9 cellular contexts compared by ENCODE assay signal in genomic region chr2:161250864-161251436, GRCh38. TPM values are rescaled to one million over a fixed set of nuclear protein-coding genes. Genes with fewer than 3 reads are reported as not detected.
DNase-seq lines count a peak whose midpoint lies in the region; ATAC-seq and TF ChIP-seq lines count a peak whose summit lies in the region.
"Had no signal": no experiment of that assay in that cellular context is flagged by ENCODE, and none has a peak within 500 bp of the region (broad histone marks: within the 10 kb centered on the region; RNA-seq: fewer than 3 reads in every experiment).

No MANE protein-coding gene starts in this region.

- H3K4me1 Mint-ChIP-seq in activated CD8-positive, alpha-beta memory T cell treated with anti-CD3 and anti-CD28 coated beads, Interleukin-2, amount 10 ng/mL, durations not matched to agents 7 days and 5 days = peaks cover 17% of the 10 kb centered on the region

- H3K27me3 Mint-ChIP-seq in activated CD8-positive, alpha-beta memory T cell treated with anti-CD3 and anti-CD28 coated beads, Interleukin-2, amount 10 ng/mL, durations not matched to agents 7 days and 5 days = peaks cover 12% of the 10 kb centered on the region

- H3K79me2 ChIP-seq in fibroblast of lung (ENCODE audit: control insufficient read depth, insufficient read depth, low read length) = no peaks in the 10 kb centered on the region

- no peak overlapping the region for H3K9ac ChIP-seq in fibroblast of lung (ENCODE audit: insufficient read depth, low read length)

- no peaks in the 10 kb centered on the region for H4K20me1 ChIP-seq in fibroblast of lung (ENCODE audit: control insufficient read depth, extremely low read depth, insufficient read depth, low read length)

- H3K9me3 Mint-ChIP-seq in activated CD8-positive, alpha-beta memory T cell treated with anti-CD3 and anti-CD28 coated beads, Interleukin-2, amount 10 ng/mL, durations not matched to agents 7 days and 5 days (ENCODE audit: low read depth) = no peaks in the 10 kb centered on the region

- peak; percentile 69 for ATAC-seq in activated CD8-positive, alpha-beta memory T cell treated with anti-CD3 and anti-CD28 coated beads, Interleukin-2, amount 10 ng/mL, durations not matched to agents 7 days and 5 days
- ATAC-seq in GM21786 (IDR thresholded peaks at IDR 0.05; ENCODE audit: unreplicated experiment) (peak; percentile 70), RWPE2 (ENCODE audit: low read depth) (peak; percentile 99)

- H3K9me3 ChIP-seq in RWPE2 (ENCODE audit: severe bottlenecking) (no peaks in the 10 kb centered on the region), fibroblast of lung (ENCODE audit: control insufficient read depth, insufficient read depth, low read depth, low read length) (no peaks in the 10 kb centered on the region), spleen (no peaks in the 10 kb centered on the region)

- WGBS in spleen, 5 donors = 28 to 37% (median 31%) methylated on average over 2 of the region's 2 CpGs

- peaks cover 4% of the 10 kb centered on the region; the same call in 1 of the 2 replicates for H3K36me3 ChIP-seq in RWPE2 (ENCODE audit: low read depth)
- H3K36me3 ChIP-seq in fibroblast of lung (ENCODE audit: control insufficient read depth, insufficient read depth, low read length) = no peaks in the 10 kb centered on the region
- no peaks in the 10 kb centered on the region for H3K36me3 ChIP-seq in spleen

- intact Hi-C loops in spleen (cut with DNase I; ENCODE audit: low total_unique reads) = no loop called here

- H3K36me3 Mint-ChIP-seq in activated CD8-positive, alpha-beta memory T cell treated with anti-CD3 and anti-CD28 coated beads, Interleukin-2, amount 10 ng/mL, durations not matched to agents 7 days and 5 days = peaks cover 9% of the 10 kb centered on the region

- TF ChIP-seq POLR2A in spleen (IDR thresholded peaks at IDR 0.05) = no peak

- H3K27ac ChIP-seq in RWPE2 (ENCODE audit: poor library complexity, severe bottlenecking) (no peak overlapping the region), fibroblast of lung (ENCODE audit: insufficient read depth, low read length) (no peak overlapping the region), spleen (no peak overlapping the region)
- H3K27ac ChIP-seq: epithelial cell of prostate had no signal

- CTCF ChIA-PET in activated CD8-positive, alpha-beta memory T cell treated with anti-CD3 and anti-CD28 coated beads, Interleukin-2, amount 10 ng/mL, durations not matched to agents 7 days and 5 days (lab: Charles Lee) = interaction anchor here (0.7 to 2.5 kb wide), 10 partner anchors 8 to 51 kb away, joined by 3 to 7 read pairs (median 4); no protein-coding TSS in a partner anchor

- H2AFZ ChIP-seq in fibroblast of lung (ENCODE audit: low read length) = no peak overlapping the region

- TF ChIP-seq CTCF in RWPE2 (IDR thresholded peaks at IDR 0.05; ENCODE audit: poor library complexity, severe bottlenecking) = peak; percentile 94
- peak; percentile 49 to 70 for TF ChIP-seq CTCF in fibroblast of lung (conservative IDR thresholded peaks at IDR 0.05 in 1 of 2, IDR thresholded peaks at IDR 0.05 in 1 of 2; ENCODE audit: low read depth in 1 of 2, low read length in 2 of 2)
- peak in 7 of 11 experiments; percentile 14 to 47 (median 39) for TF ChIP-seq CTCF in spleen (IDR thresholded peaks at IDR 0.05 in 8 of 11, conservative IDR thresholded peaks at IDR 0.05 in 3 of 11)

- no peak overlapping the region for H3K4me2 ChIP-seq in fibroblast of lung (ENCODE audit: extremely low read depth, insufficient read depth, low read length)

- H3K4me3 Mint-ChIP-seq in activated CD8-positive, alpha-beta memory T cell treated with anti-CD3 and anti-CD28 coated beads, Interleukin-2, amount 10 ng/mL, durations not matched to agents 7 days and 5 days = no peak overlapping the region

- no peak overlapping the region for H3K27ac Mint-ChIP-seq in activated CD8-positive, alpha-beta memory T cell treated with anti-CD3 and anti-CD28 coated beads, Interleukin-2, amount 10 ng/mL, durations not matched to agents 7 days and 5 days

- H3K4me1 ChIP-seq in RWPE2 (ENCODE audit: insufficient read depth, poor library complexity, severe bottlenecking) (peaks cover 2% of the 10 kb centered on the region), fibroblast of lung (ENCODE audit: control insufficient read depth, extremely low read depth, insufficient read depth, low read length) (no peaks in the 10 kb centered on the region), spleen (peaks cover 0 to 7% (median 0%) of the 10 kb centered on the region in 6 donors)

- H3K27me3 ChIP-seq in RWPE2 (ENCODE audit: insufficient read depth, poor library complexity, severe bottlenecking) = no peaks in the 10 kb centered on the region
- H3K27me3 ChIP-seq in fibroblast of lung (ENCODE audit: control insufficient read depth, insufficient read depth, low read length) = peaks cover 2% of the 10 kb centered on the region
- H3K27me3 ChIP-seq in spleen (replicated peaks in 1 of 7) = peaks cover 0 to 7% (median 0%) of the 10 kb centered on the region in 7 donors

- DNase-seq in activated CD8-positive, alpha-beta memory T cell treated with anti-CD3 and anti-CD28 coated beads, Interleukin-2, amount 10 ng/mL, durations not matched to agents 7 days and 5 days = no peak
- DNase-seq in activated CD8-positive, alpha-beta memory T cell treated with anti-CD3 and anti-CD28 coated beads, Interleukin-2, amount 50 U/mL, for 4 hours = no peak
- peak; percentile 73 for DNase-seq in LoVo (ENCODE audit: low spot score)
- no peak for DNase-seq in RWPE2 (ENCODE audit: low spot score)
- DNase-seq in fibroblast of lung (ENCODE audit: low read depth in 2 of 2) = peak; percentile 42 to 44
- no peak for DNase-seq in spleen
- DNase-seq in medulla oblongata (ENCODE audit: extremely low spot score) = no peak

- no peak overlapping the region for H3K4me3 ChIP-seq in RWPE2 (ENCODE audit: severe bottlenecking)
- H3K4me3 ChIP-seq in fibroblast of lung (replicated peaks in 1 of 4; ENCODE audit: control extremely low read depth in 1 of 4, insufficient read depth in 1 of 4, low read depth in 3 of 4, low read length in 4 of 4) = no peak overlapping the region
- no peak overlapping the region for H3K4me3 ChIP-seq in spleen

RNA-seq across cellular contexts. Expression of gene PSMD14, which starts 57.3 kb away (rescaled TPM):
- 10 to 100 TPM; 68.3 to 86.1 TPM for total RNA-seq in activated CD8-positive, alpha-beta memory T cell treated with anti-CD3 and anti-CD28 coated beads, Interleukin-2, amount 10 ng/mL, durations not matched to agents 7 days and 5 days
- 57.0 and 69.2 TPM in 2 replicates for total RNA-seq in fibroblast of lung
- 87.5 and 103 TPM in 2 replicates for polyA plus RNA-seq in fibroblast of lung
- polyA plus RNA-seq in fibroblast of lung (2012) = 60.9 and 80.5 TPM in 2 replicates
- polyA minus RNA-seq in fibroblast of lung (ENCODE audit: low replicate concordance) = 4.1 and 4.2 TPM in 2 replicates
- total RNA-seq in spleen = 10 to 100 TPM; 26.7 to 47.7 (median 28.8) TPM
- 10 to 100 TPM; 23.5 to 31.0 (median 30.5) TPM for polyA plus RNA-seq in spleen

Comparison
In these comparisons a context has a peak if more than half of its experiments do, and no peak if none do; other contexts are left out.
1. DNase-seq: peak in LoVo (single experiment) and fibroblast of lung (2 of 2); none in activated CD8-positive, alpha-beta memory T cell treated with anti-CD3 and anti-CD28 coated beads, Interleukin-2, amount 10 ng/mL, durations not matched to agents 7 days and 5 days (single experiment), activated CD8-positive, alpha-beta memory T cell treated with anti-CD3 and anti-CD28 coated beads, Interleukin-2, amount 50 U/mL, for 4 hours (single experiment), RWPE2 (single experiment), spleen (single experiment) and medulla oblongata (single experiment).
2. CTCF ChIP-seq: peak in every context shown above with its lines; median percentile 94 in RWPE2; 60 in fibroblast of lung; 39 in spleen.
3. Peak in every context shown above with its lines, with median percentiles within 50 percentile points of each other: ATAC-seq.